Comparison of ENCODE assay signal across 39 cellular contexts in the genomic region with DNA sequence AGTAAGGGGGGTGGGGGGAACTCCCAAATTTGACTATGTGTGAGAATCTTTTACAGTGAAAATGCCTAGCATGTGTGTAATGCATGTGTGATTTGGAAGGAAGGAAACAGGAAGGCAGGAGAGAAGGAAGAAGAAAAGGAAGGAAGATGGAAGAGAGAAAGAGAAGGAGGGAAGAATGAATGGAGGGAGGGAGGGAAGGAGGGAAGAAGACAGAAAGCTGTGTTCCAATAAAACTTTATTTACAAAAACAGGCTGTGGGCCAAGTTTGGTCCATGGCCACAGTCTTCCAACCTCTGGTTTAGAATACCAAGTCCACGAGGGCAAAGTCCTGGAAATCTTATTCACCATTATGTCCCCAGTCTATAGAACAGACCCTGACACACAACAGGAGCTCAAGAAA.
"Had no signal": no experiment of that assay in that cellular context is flagged by ENCODE, and none has a peak within 500 bp of the region (broad histone marks: within the 10 kb centered on the region; RNA-seq: fewer than 3 reads in every experiment).

No MANE protein-coding gene starts in this region.

- DNase-seq: activated B cell treated with CpG ODN at 0.5 μM for 24 hours; activated CD4-positive, alpha-beta memory T cell treated with anti-CD3 and anti-CD28 coated beads for 36 hours; activated CD4-positive, alpha-beta T cell treated with anti-CD3 and anti-CD28 coated beads for 4 hours; activated CD4-positive, alpha-beta T cell treated with anti-CD3 and anti-CD28 coated beads, Interleukin-2, amount 10 ng/mL, durations not matched to agents 24 days and 14 days; activated CD4-positive, alpha-beta T cell treated with anti-CD3 and anti-CD28 coated beads, Interleukin-2, amount 50 U/mL, for 1 hour; activated CD4-positive, alpha-beta T cell treated with anti-CD3 and anti-CD28 coated beads, Interleukin-2, amount 50 U/mL, for 4 hours; activated CD4-positive, CD25-positive, alpha-beta regulatory T cell treated with anti-CD3 and anti-CD28 coated beads, Interleukin-2, amount 50 U/mL, for 72 hours; activated CD8-positive, alpha-beta memory T cell treated with anti-CD3 and anti-CD28 coated beads, Interleukin-2, amount 50 U/mL, for 4 hours; activated CD8-positive, alpha-beta T cell treated with anti-CD3 and anti-CD28 coated beads for 36 hours; activated effector memory CD4-positive, alpha-beta T cell treated with anti-CD3 and anti-CD28 coated beads, Interleukin-2, amount 50 U/mL, for 16 hours; activated gamma-delta T cell treated with Interleukin-2 at 50 U/mL for 16 hours; activated naive CD4-positive, alpha-beta T cell; activated naive CD4-positive, alpha-beta T cell treated with anti-CD3 and anti-CD28 coated beads for 36 hours; activated naive CD4-positive, alpha-beta T cell treated with anti-CD3 and anti-CD28 coated beads, Interleukin-2, amount 50 U/mL, for 16 hours; activated naive CD8-positive, alpha-beta T cell treated with anti-CD3 and anti-CD28 coated beads for 36 hours; activated T-cell treated with anti-CD3 and anti-CD28 coated beads for 4 hours; activated T-cell treated with anti-CD3 and anti-CD28 coated beads, Interleukin-2, amount 50 U/mL, for 1 hour; activated T-cell treated with anti-CD3 and anti-CD28 coated beads, Interleukin-2, amount 50 U/mL, for 4 hours; activated T-cell treated with anti-CD3 and anti-CD28 coated beads, Interleukin-2, amount 50 U/mL, for 72 hours; adrenal gland; amniotic stem cell; aorta; body of pancreas; brain microvascular endothelial cell; caudate nucleus; cerebellar nuclear complex; T-helper 1 cell; T-helper 2 cell; T-helper 9 cell had no signal

- H3K4me3 Mint-ChIP-seq: activated B cell treated with CpG ODN at 0.5 μM for 24 hours; activated CD4-positive, alpha-beta memory T cell treated with anti-CD3 and anti-CD28 coated beads for 36 hours; activated CD4-positive, alpha-beta T cell treated with anti-CD3 and anti-CD28 coated beads, Interleukin-2, amount 10 ng/mL, durations not matched to agents 24 days and 14 days; activated CD8-positive, alpha-beta T cell treated with anti-CD3 and anti-CD28 coated beads for 36 hours; activated naive CD4-positive, alpha-beta T cell treated with anti-CD3 and anti-CD28 coated beads for 36 hours; activated naive CD8-positive, alpha-beta T cell treated with anti-CD3 and anti-CD28 coated beads for 36 hours; activated T-cell treated with anti-CD3 and anti-CD28 coated beads, Interleukin-2, amount 50 U/mL, for 4 hours; activated T-cell treated with anti-CD3 and anti-CD28 coated beads, Interleukin-2, amount 50 U/mL, for 72 hours; activated T-helper 1 cell treated with anti-CD3 and anti-CD28 coated beads, Interleukin-12 subunit alpha, Interleukin-12 subunit beta, Interleukin-2, Interleukin-4 antibody, amounts not matched to agents 30 ng/mL and 10 ng/mL and 1 ng/mL, durations not matched to agents 14 hours and 24 hours and 36 hours; activated T-helper 17 cell treated with anti-CD3 and anti-CD28 coated beads, Interleukin-2, amount 50 U/mL, for 72 hours; central memory CD8-positive, alpha-beta T cell; T-helper 1 cell treated with Interleukin-12 subunit alpha and Interleukin-12 subunit beta and Interleukin-4 antibody, amounts not matched to agents 30 μg/mL and 1 μg/mL, for 36 hours; T-helper 2 cell treated with Interferon-gamma antibody and Interleukin-4, amounts not matched to agents 5 μg/mL and 100 μg/mL, for 36 hours had no signal

- FAIRE-seq: astrocyte, TTC549 had no signal

- H3K27ac ChIP-seq: adrenal gland, body of pancreas, brain microvascular endothelial cell, breast epithelium, VCaP had no signal

- ATAC-seq: activated CD8-positive, alpha-beta T cell treated with anti-CD3 and anti-CD28 coated beads for 36 hours; activated naive CD4-positive, alpha-beta T cell treated with anti-CD3 and anti-CD28 coated beads, Interleukin-2, amount 50 U/mL, for 72 hours; activated T-cell treated with anti-CD3 and anti-CD28 coated beads, Interleukin-2, amount 50 U/mL, for 4 hours; activated T-cell treated with anti-CD3 and anti-CD28 coated beads, Interleukin-2, amount 50 U/mL, for 72 hours; activated T-helper 17 cell treated with anti-CD3 and anti-CD28 coated beads, Interleukin-2, amount 50 U/mL, for 72 hours; body of pancreas had no signal

- H3K36me3 Mint-ChIP-seq: activated CD4-positive, alpha-beta memory T cell treated with anti-CD3 and anti-CD28 coated beads for 36 hours; activated naive CD4-positive, alpha-beta T cell treated with anti-CD3 and anti-CD28 coated beads, Interleukin-2, amount 50 U/mL, for 72 hours; activated naive CD8-positive, alpha-beta T cell treated with anti-CD3 and anti-CD28 coated beads for 36 hours had no signal

- H3K27me3 Mint-ChIP-seq: activated B cell treated with CpG ODN at 0.5 μM for 24 hours; activated CD4-positive, alpha-beta T cell treated with anti-CD3 and anti-CD28 coated beads, Interleukin-2, amount 10 ng/mL, durations not matched to agents 24 days and 14 days; activated T-helper 17 cell treated with anti-CD3 and anti-CD28 coated beads, Interleukin-2, amount 50 U/mL, for 72 hours; central memory CD8-positive, alpha-beta T cell had no signal

- H3K4me1 ChIP-seq: adrenal gland, breast epithelium had no signal

- H3K9me3 ChIP-seq: adrenal gland, body of pancreas had no signal

- H3K27me3 ChIP-seq: adrenal gland, body of pancreas, brain microvascular endothelial cell, breast epithelium had no signal

- H3K4me3 ChIP-seq: adrenal gland, body of pancreas, breast epithelium had no signal

- H3K27ac Mint-ChIP-seq: activated B cell treated with CpG ODN at 0.5 μM for 24 hours; activated CD4-positive, alpha-beta memory T cell treated with anti-CD3 and anti-CD28 coated beads for 36 hours; activated CD4-positive, alpha-beta T cell treated with anti-CD3 and anti-CD28 coated beads, Interleukin-2, amount 10 ng/mL, durations not matched to agents 24 days and 14 days; activated CD8-positive, alpha-beta T cell treated with anti-CD3 and anti-CD28 coated beads for 36 hours; activated naive CD4-positive, alpha-beta T cell treated with anti-CD3 and anti-CD28 coated beads for 36 hours; activated naive CD4-positive, alpha-beta T cell treated with anti-CD3 and anti-CD28 coated beads, Interleukin-2, amount 50 U/mL, for 72 hours; activated naive CD8-positive, alpha-beta T cell treated with anti-CD3 and anti-CD28 coated beads for 36 hours; activated T-cell treated with anti-CD3 and anti-CD28 coated beads, Interleukin-2, amount 50 U/mL, for 72 hours; activated T-helper 1 cell treated with anti-CD3 and anti-CD28 coated beads, Interleukin-12 subunit alpha, Interleukin-12 subunit beta, Interleukin-2, Interleukin-4 antibody, amounts not matched to agents 30 ng/mL and 10 ng/mL and 1 ng/mL, durations not matched to agents 14 hours and 24 hours and 36 hours; activated T-helper 17 cell treated with anti-CD3 and anti-CD28 coated beads, Interleukin-2, amount 50 U/mL, for 72 hours; T-helper 1 cell treated with Interleukin-12 subunit alpha and Interleukin-12 subunit beta and Interleukin-4 antibody, amounts not matched to agents 30 μg/mL and 1 μg/mL, for 36 hours; T-helper 2 cell treated with Interferon-gamma antibody and Interleukin-4, amounts not matched to agents 5 μg/mL and 100 μg/mL, for 36 hours had no signal

- H3K36me3 ChIP-seq: adrenal gland, brain microvascular endothelial cell, breast epithelium had no signal

- H3K4me1 Mint-ChIP-seq: activated B cell treated with CpG ODN at 0.5 μM for 24 hours; activated CD4-positive, alpha-beta T cell treated with anti-CD3 and anti-CD28 coated beads, Interleukin-2, amount 10 ng/mL, durations not matched to agents 24 days and 14 days; activated naive CD8-positive, alpha-beta T cell treated with anti-CD3 and anti-CD28 coated beads for 36 hours; activated T-helper 17 cell treated with anti-CD3 and anti-CD28 coated beads, Interleukin-2, amount 50 U/mL, for 72 hours; central memory CD8-positive, alpha-beta T cell had no signal
